ENCODE assay signal across 1 cellular context in the genomic region with DNA sequence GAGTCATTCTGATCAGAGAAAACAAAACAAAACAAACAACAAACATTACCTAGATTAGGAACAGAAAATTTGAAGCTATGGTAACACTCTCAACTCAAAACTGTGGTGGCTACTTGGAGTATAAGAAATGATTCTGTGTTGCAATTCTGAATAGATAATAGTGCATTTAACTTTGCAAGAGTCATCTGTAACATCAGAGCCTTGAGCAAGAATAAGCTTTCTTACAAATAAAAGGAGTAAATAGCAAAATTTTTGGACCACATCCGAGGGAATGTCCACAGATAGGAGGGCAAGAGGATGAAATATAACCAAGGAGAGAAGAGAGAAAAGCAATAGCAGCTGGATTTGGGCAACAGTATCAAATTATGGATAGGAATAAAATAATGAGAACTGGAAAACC.
TF ChIP-seq lines count a peak whose summit lies in the region.

No MANE protein-coding gene starts in this region.

TF ChIP-seq in A549, 52 proteins besides CTCF, POLR2A, EP300 and RAD21 (continued from another document):
- TF ChIP-seq, protein P1, sequence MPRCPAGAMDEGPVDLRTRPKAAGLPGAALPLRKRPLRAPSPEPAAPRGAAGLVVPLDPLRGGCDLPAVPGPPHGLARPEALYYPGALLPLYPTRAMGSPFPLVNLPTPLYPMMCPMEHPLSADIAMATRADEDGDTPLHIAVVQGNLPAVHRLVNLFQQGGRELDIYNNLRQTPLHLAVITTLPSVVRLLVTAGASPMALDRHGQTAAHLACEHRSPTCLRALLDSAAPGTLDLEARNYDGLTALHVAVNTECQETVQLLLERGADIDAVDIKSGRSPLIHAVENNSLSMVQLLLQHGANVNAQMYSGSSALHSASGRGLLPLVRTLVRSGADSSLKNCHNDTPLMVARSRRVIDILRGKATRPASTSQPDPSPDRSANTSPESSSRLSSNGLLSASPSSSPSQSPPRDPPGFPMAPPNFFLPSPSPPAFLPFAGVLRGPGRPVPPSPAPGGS (IDR thresholded peaks at IDR 0.05) = no peak
- TF ChIP-seq RARB (CRISPR knock-in tag; IDR thresholded peaks at IDR 0.05) = no peak
TF ChIP-seq in A549: peak in this region for 0.
